1 cellular context compared by ENCODE assay signal in genomic region chr16:67923414-67924127, GRCh38.
TF ChIP-seq lines count a peak whose summit lies in the region.

No MANE protein-coding gene starts in this region.

TF ChIP-seq in IMR-90, 13 proteins besides CTCF, POLR2A, EP300 and RAD21:
- TF ChIP-seq ELK1 (IDR thresholded peaks at IDR 0.05; ENCODE audit: borderline replicate concordance, low read depth, low read length) (no peak), MAFK (IDR thresholded peaks at IDR 0.05; ENCODE audit: low read depth, low read length) (no peak), MAZ (IDR thresholded peaks at IDR 0.05; ENCODE audit: borderline replicate concordance, low read depth, low read length) (no peak)
